1 cellular context compared by ENCODE assay signal in the genomic region with DNA sequence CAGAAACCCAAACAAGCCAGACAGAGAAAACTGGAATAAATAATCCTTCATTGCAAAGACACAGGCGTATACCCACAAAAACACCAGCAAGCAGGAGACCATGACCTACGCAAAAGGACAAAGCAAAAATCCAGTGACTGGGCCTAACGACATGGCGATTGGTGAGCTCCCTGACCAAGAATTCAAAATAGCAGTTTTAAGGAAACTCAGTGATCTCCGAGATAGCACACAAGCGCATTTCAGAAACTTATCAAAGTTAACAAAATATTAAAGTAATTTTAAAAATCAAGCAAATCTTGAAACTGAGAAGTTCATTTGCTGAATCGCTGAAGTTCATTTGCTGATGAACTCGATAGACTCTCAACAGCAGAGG.
TF ChIP-seq lines count a peak whose summit lies in the region.

No MANE protein-coding gene starts in this region.

TF ChIP-seq in H1, 55 proteins besides CTCF, POLR2A, EP300 and RAD21:
- no peak for TF ChIP-seq MAFK (IDR thresholded peaks at IDR 0.05; ENCODE audit: low read depth, low read length)
- TF ChIP-seq CTBP2 (IDR thresholded peaks at IDR 0.05; ENCODE audit: borderline replicate concordance, insufficient read depth, insufficient read length, low read length): no peak
- TF ChIP-seq JUN (IDR thresholded peaks at IDR 0.05; ENCODE audit: low read depth, low read length): no peak
- TF ChIP-seq, protein P1, sequence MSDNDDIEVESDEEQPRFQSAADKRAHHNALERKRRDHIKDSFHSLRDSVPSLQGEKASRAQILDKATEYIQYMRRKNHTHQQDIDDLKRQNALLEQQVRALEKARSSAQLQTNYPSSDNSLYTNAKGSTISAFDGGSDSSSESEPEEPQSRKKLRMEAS (IDR thresholded peaks at IDR 0.05): no peak
- TF ChIP-seq, protein P2, sequence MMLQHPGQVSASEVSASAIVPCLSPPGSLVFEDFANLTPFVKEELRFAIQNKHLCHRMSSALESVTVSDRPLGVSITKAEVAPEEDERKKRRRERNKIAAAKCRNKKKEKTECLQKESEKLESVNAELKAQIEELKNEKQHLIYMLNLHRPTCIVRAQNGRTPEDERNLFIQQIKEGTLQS (IDR thresholded peaks at IDR 0.05; ENCODE audit: insufficient read depth, low read depth, low read length): no peak
- no peak for TF ChIP-seq JUND (IDR thresholded peaks at IDR 0.05; ENCODE audit: low read length)
- TF ChIP-seq, protein P3, sequence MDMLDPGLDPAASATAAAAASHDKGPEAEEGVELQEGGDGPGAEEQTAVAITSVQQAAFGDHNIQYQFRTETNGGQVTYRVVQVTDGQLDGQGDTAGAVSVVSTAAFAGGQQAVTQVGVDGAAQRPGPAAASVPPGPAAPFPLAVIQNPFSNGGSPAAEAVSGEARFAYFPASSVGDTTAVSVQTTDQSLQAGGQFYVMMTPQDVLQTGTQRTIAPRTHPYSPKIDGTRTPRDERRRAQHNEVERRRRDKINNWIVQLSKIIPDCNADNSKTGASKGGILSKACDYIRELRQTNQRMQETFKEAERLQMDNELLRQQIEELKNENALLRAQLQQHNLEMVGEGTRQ (IDR thresholded peaks at IDR 0.05; ENCODE audit: low read length): no peak
